17 cellular contexts compared by ENCODE assay signal in the genomic region with DNA sequence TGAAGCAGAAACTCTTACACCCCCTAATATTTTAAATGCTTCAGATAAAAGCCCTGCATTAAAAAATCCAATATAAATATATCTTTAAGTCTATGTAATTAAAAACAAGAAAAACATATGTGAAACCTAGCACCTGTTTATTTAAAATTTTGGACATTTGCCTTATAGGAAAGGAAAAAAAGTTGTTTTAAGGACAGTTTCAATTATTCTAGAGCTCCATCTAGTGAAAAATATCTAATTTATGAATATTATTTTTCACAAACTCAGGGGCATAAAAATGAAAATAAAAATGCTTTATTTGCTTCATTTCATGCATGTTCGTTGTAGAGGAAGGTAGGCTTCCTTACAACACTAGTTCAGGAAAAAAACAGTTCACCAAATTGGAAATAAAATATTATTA. TPM values are rescaled to one million over a fixed set of nuclear protein-coding genes. Genes with fewer than 3 reads are reported as not detected.
DNase-seq lines count a peak whose midpoint lies in the region; ATAC-seq and TF ChIP-seq lines count a peak whose summit lies in the region.
"Had no signal": no experiment of that assay in that cellular context is flagged by ENCODE, and none has a peak within 500 bp of the region (broad histone marks: within the 10 kb centered on the region; RNA-seq: fewer than 3 reads in every experiment).

No MANE protein-coding gene starts in this region.

- no peak overlapping the region for H3K9ac ChIP-seq in mammary epithelial cell (ENCODE audit: insufficient read depth, low read length)
- no peak overlapping the region for H3K9ac ChIP-seq in PC-3 (ENCODE audit: low read length)

- H3K27ac ChIP-seq in mammary epithelial cell (ENCODE audit: insufficient read depth, low read depth, low read length) (no peak overlapping the region), PC-3 (ENCODE audit: low read length) (no peak overlapping the region), esophagus muscularis mucosa (replicated peaks in 1 of 4) (no peak overlapping the region), thoracic aorta (no peak overlapping the region)
- H3K27ac ChIP-seq: Peyer's patch had no signal

- H3K9me2 ChIP-seq in PC-3 (replicated peaks; ENCODE audit: low read length), result no peaks in the 10 kb centered on the region

- intact Hi-C loops in MCF 10A (cut with micrococcal nuclease) (loop anchor here (1.0 to 2.0 kb wide), 3 partner anchors 265 to 373 kb away; no protein-coding TSS in a partner anchor), mammary epithelial cell (cut with micrococcal nuclease) (loop anchor here (1.0 to 2.0 kb wide), 3 partner anchors 265 to 373 kb away; no protein-coding TSS in a partner anchor), PC-3 (cut with micrococcal nuclease) (loop anchor here (1.0 kb wide), 2 partner anchors 262 to 347 kb away; no protein-coding TSS in a partner anchor), esophagus muscularis mucosa (cut with DNase I) (loop anchor here (2.0 kb wide), 1 partner anchor 347 kb away; no protein-coding TSS in a partner anchor)

- no peak overlapping the region for H3K4me2 ChIP-seq in mammary epithelial cell (ENCODE audit: insufficient read depth, low read depth, low read length)
- H3K4me2 ChIP-seq in PC-3 (ENCODE audit: low read length), result no peak overlapping the region

- H3K36me3 ChIP-seq in mammary epithelial cell (ENCODE audit: insufficient read depth, low read length), result no peaks in the 10 kb centered on the region
- no peaks in the 10 kb centered on the region for H3K36me3 ChIP-seq in PC-3 (ENCODE audit: low read depth, low read length)
- H3K36me3 ChIP-seq in esophagus muscularis mucosa, result no peaks in the 10 kb centered on the region
- H3K36me3 ChIP-seq in thoracic aorta, result no peaks in the 10 kb centered on the region
- H3K36me3 ChIP-seq: Peyer's patch had no signal

- H3F3A ChIP-seq in PC-3 (ENCODE audit: low read length, unreplicated experiment), result no peaks in the 10 kb centered on the region

- no peak overlapping the region for H3K4me3 Mint-ChIP-seq in MCF 10A (ENCODE audit: unreplicated experiment)
- H3K4me3 Mint-ChIP-seq: activated CD4-positive, alpha-beta T cell treated with anti-CD3 and anti-CD28 coated beads, Interleukin-2, amount 10 ng/mL, durations not matched to agents 7 days and 5 days; activated T-helper 1 cell treated with anti-CD3 and anti-CD28 coated beads, Interleukin-12 subunit alpha, Interleukin-12 subunit beta, Interleukin-2, Interleukin-4 antibody, amounts not matched to agents 30 ng/mL and 10 ng/mL and 1 ng/mL, durations not matched to agents 14 hours and 24 hours and 36 hours had no signal

- no peaks in the 10 kb centered on the region for H3K27me3 Mint-ChIP-seq in MCF 10A (ENCODE audit: insufficient read depth, unreplicated experiment)

- CTCF ChIA-PET in MCF 10A (lab: Yijun Ruan, JAX), result interaction anchor here (0.5 to 6.6 kb wide), 12 partner anchors 9 to 373 kb away, joined by 3 to 36 read pairs (median 3); no protein-coding TSS in a partner anchor
- CTCF ChIA-PET in mammary epithelial cell (lab: Charles Lee; ENCODE audit: low non-redundant PET), result interaction anchor here (0.6 to 1.0 kb wide), 4 partner anchors 121 to 347 kb away, joined by 5 to 11 read pairs (median 6); no protein-coding TSS in a partner anchor
- CTCF ChIA-PET in PC-3 (lab: Charles Lee), result interaction anchor here (0.8 kb wide), 1 partner anchor 120 kb away, joined by 4 read pairs; no protein-coding TSS in a partner anchor

- no peaks in the 10 kb centered on the region for H3K4me1 Mint-ChIP-seq in MCF 10A (ENCODE audit: insufficient read depth, unreplicated experiment)
- H3K4me1 Mint-ChIP-seq: activated CD4-positive, alpha-beta T cell treated with anti-CD3 and anti-CD28 coated beads, Interleukin-2, amount 10 ng/mL, durations not matched to agents 7 days and 5 days had no signal

- H3K36me3 Mint-ChIP-seq in MCF 10A (ENCODE audit: insufficient read depth, unreplicated experiment), result no peaks in the 10 kb centered on the region

- 0% methylated on average over 1 of the region's 1 CpG for WGBS in mammary epithelial cell (ENCODE audit: low coverage, missing lambda C conversion rate)
- 15% methylated on average over 1 of the region's 1 CpG for WGBS in esophagus muscularis mucosa

- BruUV-seq in MCF 10A (replicated peaks; lab: Mats Ljungman, UMichigan) (no TSS peak), mammary epithelial cell (replicated peaks; lab: Mats Ljungman, UMichigan) (no TSS peak), PC-3 (replicated peaks; lab: Mats Ljungman, UMichigan) (no TSS peak)

- POLR2A ChIA-PET in MCF 10A (lab: Yijun Ruan, JAX), result interaction anchor here (0.7 to 1.8 kb wide), 7 partner anchors 13 to 359 kb away, joined by 3 to 6 read pairs (median 3); a partner anchor contains a TSS
- POLR2A ChIA-PET in PC-3 (lab: Charles Lee; ENCODE audit: unreplicated experiment), result interaction anchor here (0.6 to 0.7 kb wide), 2 partner anchors 35 to 38 kb away, joined by 3 read pairs; no protein-coding TSS in a partner anchor

- H3K79me2 ChIP-seq in mammary epithelial cell (ENCODE audit: insufficient read depth, low read length) (no peaks in the 10 kb centered on the region), PC-3 (ENCODE audit: low read length) (no peaks in the 10 kb centered on the region)

- H3K27me3 ChIP-seq in mammary epithelial cell (ENCODE audit: insufficient read depth, low read length) (no peaks in the 10 kb centered on the region), PC-3 (ENCODE audit: low read length) (no peaks in the 10 kb centered on the region), esophagus muscularis mucosa (peaks cover 0 to 3% (median 0%) of the 10 kb centered on the region in 4 donors), thoracic aorta (replicated peaks; ENCODE audit: insufficient read depth) (no peaks in the 10 kb centered on the region)
- H3K27me3 ChIP-seq: Peyer's patch had no signal

- H3K4me1 ChIP-seq in mammary epithelial cell (ENCODE audit: insufficient read depth, low read length) (no peaks in the 10 kb centered on the region), PC-3 (ENCODE audit: insufficient read depth, low read length) (0 out of 2 replicates have a peak, but pooled peaks cover 8% of the 10 kb centered on the region), esophagus muscularis mucosa (peaks cover 0 to 3% (median 0%) of the 10 kb centered on the region in 4 donors), thoracic aorta (ENCODE audit: control insufficient read depth in 1 of 2, low read depth in 2 of 2) (no peaks in the 10 kb centered on the region)
- H3K4me1 ChIP-seq: Peyer's patch had no signal

- TF ChIP-seq CTCF in MCF 10A (IDR thresholded peaks at IDR 0.05; ENCODE audit: unreplicated experiment) (peak; percentile 37), mammary epithelial cell (conservative IDR thresholded peaks at IDR 0.05 in 1 of 2, IDR thresholded peaks at IDR 0.05 in 1 of 2; ENCODE audit: extremely low read depth in 1 of 2, insufficient read depth in 1 of 2, low read depth in 1 of 2, low read length in 2 of 2) (no peak), PC-3 (conservative IDR thresholded peaks at IDR 0.05; ENCODE audit: low read depth, low read length) (peak; percentile 55), esophagus muscularis mucosa (IDR thresholded peaks at IDR 0.05) (peak; percentile 20 to 30 (median 22)), thoracic aorta (IDR thresholded peaks at IDR 0.05) (peak; percentile 38)

- TF ChIP-seq EP300 in esophagus muscularis mucosa (IDR thresholded peaks at IDR 0.05), result no peak

- H4K20me1 ChIP-seq in mammary epithelial cell (ENCODE audit: insufficient read depth, low read length), result no peaks in the 10 kb centered on the region
- no peaks in the 10 kb centered on the region for H4K20me1 ChIP-seq in PC-3 (ENCODE audit: low read length)

- dilution Hi-C loops in mammary epithelial cell (cut with HindIII; ENCODE audit: low sequenced_read_pairs), result no loop called here

- TF ChIP-seq POLR2A in esophagus muscularis mucosa (IDR thresholded peaks at IDR 0.05; ENCODE audit: low read depth), result no peak

- in situ Hi-C loops in mammary epithelial cell (cut with MboI; ENCODE audit: low sequenced_read_pairs in 2 of 2), result loop anchor here (10.0 kb wide), 2 partner anchors 345 to 355 kb away; no protein-coding TSS in a partner anchor

- no peaks in the 10 kb centered on the region for H3K9me3 Mint-ChIP-seq in MCF 10A (ENCODE audit: unreplicated experiment)
- H3K9me3 Mint-ChIP-seq: activated CD4-positive, alpha-beta T cell treated with anti-CD3 and anti-CD28 coated beads, Interleukin-2, amount 10 ng/mL, durations not matched to agents 7 days and 5 days; activated T-helper 1 cell treated with anti-CD3 and anti-CD28 coated beads, Interleukin-12 subunit alpha, Interleukin-12 subunit beta, Interleukin-2, Interleukin-4 antibody, amounts not matched to agents 30 ng/mL and 10 ng/mL and 1 ng/mL, durations not matched to agents 14 hours and 24 hours and 36 hours had no signal

- peak; percentile 4 for DNase-seq in MCF 10A (ENCODE audit: unreplicated experiment)
- DNase-seq in mammary epithelial cell, result no peak
- DNase-seq in PC-3, result peak; percentile 39
- DNase-seq in esophagus muscularis mucosa (ENCODE audit: extremely low spot score), result no peak
- DNase-seq in thoracic aorta (ENCODE audit: low spot score), result no peak
- DNase-seq in left lobe of liver (ENCODE audit: low spot score), result no peak
- DNase-seq in NAMALWA (ENCODE audit: low spot score), result no peak
- DNase-seq: activated CD4-positive, alpha-beta T cell treated with anti-CD3 and anti-CD28 coated beads, Interleukin-2, amount 10 ng/mL, durations not matched to agents 7 days and 5 days; DMS153; GOT3; mesendoderm; NCI-H1048; NCI-H345; Peyer's patch had no signal

- ATAC-seq in PC-3 (no peak; the same call in 1 of the 2 replicates), thoracic aorta (ENCODE audit: insufficient number of reproducible peaks, low FRiP score, low read depth) (no peak), HG03460 (IDR thresholded peaks at IDR 0.05; ENCODE audit: unreplicated experiment) (no peak), left lobe of liver (no peak)

- no peak overlapping the region for H2AFZ ChIP-seq in mammary epithelial cell (ENCODE audit: low read depth, low read length)
- no peak overlapping the region for H2AFZ ChIP-seq in PC-3 (ENCODE audit: low read length)

- H3K4me3 ChIP-seq in mammary epithelial cell (replicated peaks in 1 of 3; ENCODE audit: insufficient read depth in 1 of 3, low read depth in 2 of 3, low read length in 3 of 3) (no peak overlapping the region), PC-3 (ENCODE audit: low read length) (no peak overlapping the region), esophagus muscularis mucosa (no peak overlapping the region), thoracic aorta (no peak overlapping the region)
- H3K4me3 ChIP-seq: Peyer's patch had no signal

- H3K27ac Mint-ChIP-seq in MCF 10A (ENCODE audit: low read depth, unreplicated experiment), result no peak overlapping the region
- H3K27ac Mint-ChIP-seq: activated CD4-positive, alpha-beta T cell treated with anti-CD3 and anti-CD28 coated beads, Interleukin-2, amount 10 ng/mL, durations not matched to agents 7 days and 5 days; activated T-helper 1 cell treated with anti-CD3 and anti-CD28 coated beads, Interleukin-12 subunit alpha, Interleukin-12 subunit beta, Interleukin-2, Interleukin-4 antibody, amounts not matched to agents 30 ng/mL and 10 ng/mL and 1 ng/mL, durations not matched to agents 14 hours and 24 hours and 36 hours had no signal

- no peaks in the 10 kb centered on the region for H3K9me3 ChIP-seq in mammary epithelial cell (replicated peaks; ENCODE audit: insufficient read depth, low read length)
- no peaks in the 10 kb centered on the region for H3K9me3 ChIP-seq in PC-3 (ENCODE audit: low read length)
- no peaks in the 10 kb centered on the region for H3K9me3 ChIP-seq in esophagus muscularis mucosa
- H3K9me3 ChIP-seq in thoracic aorta, result no peaks in the 10 kb centered on the region
- H3K9me3 ChIP-seq: Peyer's patch had no signal

RNA-seq across cellular contexts. Expression of a gene that starts 26.1 kb away (rescaled TPM):
- total RNA-seq in MCF 10A (2022) (0.33 and 0.47 TPM in 2 replicates), mammary epithelial cell (under 1 TPM; under 0.01 to 0.24 TPM), PC-3 (2014; rRNA removed) (not detected in 2 replicates), esophagus muscularis mucosa (under 1 TPM in 1 of 4 donors, not detected in 3; 0.17 TPM), thoracic aorta (1 to 10 TPM in 1 of 2 donors, not detected in 1; 1.1 TPM), left lobe of liver (0.48 TPM)
- polyA plus RNA-seq in mammary epithelial cell, result not detected
- not detected for polyA minus RNA-seq in mammary epithelial cell
- total RNA-seq: activated CD4-positive, alpha-beta T cell treated with anti-CD3 and anti-CD28 coated beads, Interleukin-2, amount 10 ng/mL, durations not matched to agents 7 days and 5 days; activated T-helper 1 cell treated with anti-CD3 and anti-CD28 coated beads, Interleukin-12 subunit alpha, Interleukin-12 subunit beta, Interleukin-2, Interleukin-4 antibody, amounts not matched to agents 30 ng/mL and 10 ng/mL and 1 ng/mL, durations not matched to agents 14 hours and 24 hours and 36 hours; T-helper 2 cell treated with Interferon-gamma antibody and Interleukin-4, amounts not matched to agents 100 ng/mL and 5 ng/mL, for 36 hours had no signal

RNA-seq across cellular contexts. Expression of a gene that starts 26.5 kb away (rescaled TPM):
- total RNA-seq in MCF 10A (2022) (7.6 and 7.9 TPM in 2 replicates), mammary epithelial cell (1 to 10 TPM; 2.3 to 3.4 TPM), PC-3 (2014; rRNA removed) (2.7 and 3.2 TPM in 2 replicates), esophagus muscularis mucosa (1 to 10 TPM in 1 of 4 donors, under 1 TPM in 3; 0.65 to 1.1 (median 0.75) TPM), thoracic aorta (1 to 10 TPM in 1 of 2 donors, under 1 TPM in 1; 0.54 to 1.3 TPM), left lobe of liver (9.2 TPM)
- polyA plus RNA-seq in mammary epithelial cell, result 1.3 TPM
- polyA minus RNA-seq in mammary epithelial cell, result 2.2 TPM

RNA-seq across cellular contexts. Expression of a gene that starts 37.5 kb away (rescaled TPM):
- total RNA-seq in MCF 10A (2022) (not detected in 2 replicates), mammary epithelial cell (1 to 10 TPM in 1 of 2 donors, not detected in 1; 4.2 TPM), PC-3 (2014; rRNA removed) (9.7 and 10.2 TPM in 2 replicates), esophagus muscularis mucosa (1 to 10 TPM; 3.0 to 8.3 (median 4.3) TPM), thoracic aorta (1 to 10 TPM; 6.2 to 7.3 TPM), left lobe of liver (0.63 TPM)
- polyA plus RNA-seq in mammary epithelial cell, result 2.3 TPM
- 0.83 TPM for polyA minus RNA-seq in mammary epithelial cell

Comparison
In these comparisons a context has a peak if more than half of its experiments do, and no peak if none do; other contexts are left out.
1. DNase-seq: peak in MCF 10A (single experiment) and PC-3 (single experiment); none in mammary epithelial cell (single experiment), esophagus muscularis mucosa (single experiment), thoracic aorta (single experiment), left lobe of liver (single experiment) and NAMALWA (single experiment).
2. CTCF ChIP-seq: peak in MCF 10A (single experiment), PC-3 (single experiment), esophagus muscularis mucosa (3 of 3) and thoracic aorta (single experiment); none in mammary epithelial cell (0 of 2).